Comparison of ENCODE assay signal across 33 cellular contexts in the genomic region with DNA sequence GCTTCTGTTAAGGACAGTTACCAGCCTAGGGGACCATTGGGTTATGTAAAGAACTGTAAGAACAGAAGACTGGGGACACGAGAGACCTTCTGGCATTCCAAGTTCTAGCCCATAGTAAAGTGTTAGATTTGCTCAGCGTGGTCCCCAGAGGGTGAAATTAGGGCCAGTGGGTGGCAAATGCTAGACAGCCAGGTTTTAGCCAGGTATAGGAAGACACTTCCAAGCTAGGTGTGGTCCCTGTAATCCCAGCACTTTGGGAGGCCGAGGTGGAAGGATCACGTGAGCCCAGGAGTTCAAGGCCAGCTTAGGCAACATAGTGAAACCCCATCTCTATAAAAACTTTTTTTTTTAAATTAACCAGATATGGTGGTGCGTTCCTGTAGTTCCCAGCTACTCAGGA.
"Had no signal": no experiment of that assay in that cellular context is flagged by ENCODE, and none has a peak within 500 bp of the region (broad histone marks: within the 10 kb centered on the region; RNA-seq: fewer than 3 reads in every experiment).

No MANE protein-coding gene starts in this region.

- H3K4me1 ChIP-seq: adrenal gland, body of pancreas, breast epithelium had no signal

- DNase-seq: activated B cell treated with CpG ODN at 0.5 μM for 24 hours; activated CD4-positive, alpha-beta memory T cell treated with anti-CD3 and anti-CD28 coated beads for 36 hours; activated CD4-positive, alpha-beta T cell treated with anti-CD3 and anti-CD28 coated beads for 4 hours; activated CD4-positive, alpha-beta T cell treated with anti-CD3 and anti-CD28 coated beads, Interleukin-2, amount 10 ng/mL, durations not matched to agents 7 days and 5 days; activated CD4-positive, CD25-positive, alpha-beta regulatory T cell treated with anti-CD3 and anti-CD28 coated beads, Interleukin-2, amount 50 U/mL, for 72 hours; activated CD8-positive, alpha-beta memory T cell treated with anti-CD3 and anti-CD28 coated beads, Interleukin-2, amount 50 U/mL, for 4 hours; activated CD8-positive, alpha-beta T cell treated with anti-CD3 and anti-CD28 coated beads for 36 hours; activated effector memory CD4-positive, alpha-beta T cell treated with anti-CD3 and anti-CD28 coated beads, Interleukin-2, amount 50 U/mL, for 16 hours; activated gamma-delta T cell treated with Interleukin-2 at 50 U/mL for 16 hours; activated naive CD4-positive, alpha-beta T cell; activated naive CD4-positive, alpha-beta T cell treated with anti-CD3 and anti-CD28 coated beads for 36 hours; activated naive CD4-positive, alpha-beta T cell treated with anti-CD3 and anti-CD28 coated beads, Interleukin-2, amount 50 U/mL, for 16 hours; activated naive CD8-positive, alpha-beta T cell treated with anti-CD3 and anti-CD28 coated beads for 36 hours; activated T-cell treated with anti-CD3 and anti-CD28 coated beads for 4 hours; activated T-cell treated with anti-CD3 and anti-CD28 coated beads, Interleukin-2, amount 50 U/mL, for 1 hour; activated T-cell treated with anti-CD3 and anti-CD28 coated beads, Interleukin-2, amount 50 U/mL, for 4 hours; activated T-cell treated with anti-CD3 and anti-CD28 coated beads, Interleukin-2, amount 50 U/mL, for 72 hours; adrenal gland; amniotic stem cell; aorta; body of pancreas; brain microvascular endothelial cell; central memory CD4-positive, alpha-beta T cell; T-helper 1 cell; T-helper 2 cell; T-helper 9 cell had no signal

- H3K4me3 ChIP-seq: adrenal gland, body of pancreas, breast epithelium had no signal

- ATAC-seq: activated CD8-positive, alpha-beta T cell treated with anti-CD3 and anti-CD28 coated beads for 36 hours; activated naive CD4-positive, alpha-beta T cell treated with anti-CD3 and anti-CD28 coated beads, Interleukin-2, amount 50 U/mL, for 72 hours; activated T-cell treated with anti-CD3 and anti-CD28 coated beads, Interleukin-2, amount 50 U/mL, for 4 hours; activated T-cell treated with anti-CD3 and anti-CD28 coated beads, Interleukin-2, amount 50 U/mL, for 72 hours; activated T-helper 17 cell treated with anti-CD3 and anti-CD28 coated beads, Interleukin-2, amount 50 U/mL, for 72 hours; body of pancreas had no signal

- H3K4me3 Mint-ChIP-seq: activated B cell treated with CpG ODN at 0.5 μM for 24 hours; activated CD4-positive, alpha-beta memory T cell treated with anti-CD3 and anti-CD28 coated beads for 36 hours; activated CD4-positive, alpha-beta T cell treated with anti-CD3 and anti-CD28 coated beads, Interleukin-2, amount 10 ng/mL, durations not matched to agents 7 days and 5 days; activated CD8-positive, alpha-beta T cell treated with anti-CD3 and anti-CD28 coated beads for 36 hours; activated naive CD4-positive, alpha-beta T cell treated with anti-CD3 and anti-CD28 coated beads for 36 hours; activated naive CD8-positive, alpha-beta T cell treated with anti-CD3 and anti-CD28 coated beads for 36 hours; activated T-cell treated with anti-CD3 and anti-CD28 coated beads, Interleukin-2, amount 50 U/mL, for 4 hours; activated T-cell treated with anti-CD3 and anti-CD28 coated beads, Interleukin-2, amount 50 U/mL, for 72 hours; activated T-helper 1 cell treated with anti-CD3 and anti-CD28 coated beads, Interleukin-12 subunit alpha, Interleukin-12 subunit beta, Interleukin-2, Interleukin-4 antibody, amounts not matched to agents 30 ng/mL and 10 ng/mL and 1 ng/mL, durations not matched to agents 14 hours and 24 hours and 36 hours; activated T-helper 17 cell treated with anti-CD3 and anti-CD28 coated beads, Interleukin-2, amount 50 U/mL, for 72 hours; T-helper 1 cell treated with Interleukin-12 subunit alpha and Interleukin-12 subunit beta and Interleukin-4 antibody, amounts not matched to agents 30 μg/mL and 1 μg/mL, for 36 hours; T-helper 2 cell treated with Interferon-gamma antibody and Interleukin-4, amounts not matched to agents 5 μg/mL and 100 μg/mL, for 36 hours had no signal

- H3K27ac ChIP-seq: adrenal gland, body of pancreas, brain microvascular endothelial cell, breast epithelium, VCaP had no signal

- H3K27me3 Mint-ChIP-seq: activated B cell treated with CpG ODN at 0.5 μM for 24 hours; activated CD4-positive, alpha-beta memory T cell treated with anti-CD3 and anti-CD28 coated beads for 36 hours; activated CD4-positive, alpha-beta T cell treated with anti-CD3 and anti-CD28 coated beads, Interleukin-2, amount 10 ng/mL, durations not matched to agents 7 days and 5 days; activated CD8-positive, alpha-beta T cell treated with anti-CD3 and anti-CD28 coated beads for 36 hours; activated naive CD8-positive, alpha-beta T cell treated with anti-CD3 and anti-CD28 coated beads for 36 hours; activated T-helper 17 cell treated with anti-CD3 and anti-CD28 coated beads, Interleukin-2, amount 50 U/mL, for 72 hours had no signal

- H3K27ac Mint-ChIP-seq: activated B cell treated with CpG ODN at 0.5 μM for 24 hours; activated CD4-positive, alpha-beta memory T cell treated with anti-CD3 and anti-CD28 coated beads for 36 hours; activated CD4-positive, alpha-beta T cell treated with anti-CD3 and anti-CD28 coated beads, Interleukin-2, amount 10 ng/mL, durations not matched to agents 7 days and 5 days; activated CD8-positive, alpha-beta T cell treated with anti-CD3 and anti-CD28 coated beads for 36 hours; activated naive CD4-positive, alpha-beta T cell treated with anti-CD3 and anti-CD28 coated beads for 36 hours; activated naive CD4-positive, alpha-beta T cell treated with anti-CD3 and anti-CD28 coated beads, Interleukin-2, amount 50 U/mL, for 72 hours; activated naive CD8-positive, alpha-beta T cell treated with anti-CD3 and anti-CD28 coated beads for 36 hours; activated T-cell treated with anti-CD3 and anti-CD28 coated beads, Interleukin-2, amount 50 U/mL, for 72 hours; activated T-helper 1 cell treated with anti-CD3 and anti-CD28 coated beads, Interleukin-12 subunit alpha, Interleukin-12 subunit beta, Interleukin-2, Interleukin-4 antibody, amounts not matched to agents 30 ng/mL and 10 ng/mL and 1 ng/mL, durations not matched to agents 14 hours and 24 hours and 36 hours; activated T-helper 17 cell treated with anti-CD3 and anti-CD28 coated beads, Interleukin-2, amount 50 U/mL, for 72 hours; T-helper 1 cell treated with Interleukin-12 subunit alpha and Interleukin-12 subunit beta and Interleukin-4 antibody, amounts not matched to agents 30 μg/mL and 1 μg/mL, for 36 hours; T-helper 2 cell treated with Interferon-gamma antibody and Interleukin-4, amounts not matched to agents 5 μg/mL and 100 μg/mL, for 36 hours had no signal

- H3K9me3 Mint-ChIP-seq: activated B cell treated with CpG ODN at 0.5 μM for 24 hours; activated CD4-positive, alpha-beta memory T cell treated with anti-CD3 and anti-CD28 coated beads for 36 hours; activated CD4-positive, alpha-beta T cell treated with anti-CD3 and anti-CD28 coated beads, Interleukin-2, amount 10 ng/mL, durations not matched to agents 7 days and 5 days; activated CD8-positive, alpha-beta T cell treated with anti-CD3 and anti-CD28 coated beads for 36 hours; activated naive CD4-positive, alpha-beta T cell treated with anti-CD3 and anti-CD28 coated beads for 36 hours; activated naive CD4-positive, alpha-beta T cell treated with anti-CD3 and anti-CD28 coated beads, Interleukin-2, amount 50 U/mL, for 72 hours; activated naive CD8-positive, alpha-beta T cell treated with anti-CD3 and anti-CD28 coated beads for 36 hours; activated T-cell treated with anti-CD3 and anti-CD28 coated beads, Interleukin-2, amount 50 U/mL, for 4 hours; activated T-cell treated with anti-CD3 and anti-CD28 coated beads, Interleukin-2, amount 50 U/mL, for 72 hours; activated T-helper 1 cell treated with anti-CD3 and anti-CD28 coated beads, Interleukin-12 subunit alpha, Interleukin-12 subunit beta, Interleukin-2, Interleukin-4 antibody, amounts not matched to agents 30 ng/mL and 10 ng/mL and 1 ng/mL, durations not matched to agents 14 hours and 24 hours and 36 hours; activated T-helper 17 cell treated with anti-CD3 and anti-CD28 coated beads, Interleukin-2, amount 50 U/mL, for 72 hours; T-helper 1 cell treated with Interleukin-12 subunit alpha and Interleukin-12 subunit beta and Interleukin-4 antibody, amounts not matched to agents 30 μg/mL and 1 μg/mL, for 36 hours; T-helper 2 cell treated with Interferon-gamma antibody and Interleukin-4, amounts not matched to agents 5 μg/mL and 100 μg/mL, for 36 hours had no signal

- H3K4me1 Mint-ChIP-seq: activated B cell treated with CpG ODN at 0.5 μM for 24 hours; activated CD4-positive, alpha-beta T cell treated with anti-CD3 and anti-CD28 coated beads, Interleukin-2, amount 10 ng/mL, durations not matched to agents 7 days and 5 days; activated naive CD8-positive, alpha-beta T cell treated with anti-CD3 and anti-CD28 coated beads for 36 hours; activated T-helper 17 cell treated with anti-CD3 and anti-CD28 coated beads, Interleukin-2, amount 50 U/mL, for 72 hours had no signal

- H3K36me3 ChIP-seq: adrenal gland, brain microvascular endothelial cell, breast epithelium had no signal

- H3K27me3 ChIP-seq: adrenal gland, body of pancreas, brain microvascular endothelial cell, breast epithelium had no signal

- H3K36me3 Mint-ChIP-seq: activated naive CD4-positive, alpha-beta T cell treated with anti-CD3 and anti-CD28 coated beads, Interleukin-2, amount 50 U/mL, for 72 hours had no signal

- H3K9me3 ChIP-seq: adrenal gland, body of pancreas, breast epithelium had no signal
